In the genomic region with DNA sequence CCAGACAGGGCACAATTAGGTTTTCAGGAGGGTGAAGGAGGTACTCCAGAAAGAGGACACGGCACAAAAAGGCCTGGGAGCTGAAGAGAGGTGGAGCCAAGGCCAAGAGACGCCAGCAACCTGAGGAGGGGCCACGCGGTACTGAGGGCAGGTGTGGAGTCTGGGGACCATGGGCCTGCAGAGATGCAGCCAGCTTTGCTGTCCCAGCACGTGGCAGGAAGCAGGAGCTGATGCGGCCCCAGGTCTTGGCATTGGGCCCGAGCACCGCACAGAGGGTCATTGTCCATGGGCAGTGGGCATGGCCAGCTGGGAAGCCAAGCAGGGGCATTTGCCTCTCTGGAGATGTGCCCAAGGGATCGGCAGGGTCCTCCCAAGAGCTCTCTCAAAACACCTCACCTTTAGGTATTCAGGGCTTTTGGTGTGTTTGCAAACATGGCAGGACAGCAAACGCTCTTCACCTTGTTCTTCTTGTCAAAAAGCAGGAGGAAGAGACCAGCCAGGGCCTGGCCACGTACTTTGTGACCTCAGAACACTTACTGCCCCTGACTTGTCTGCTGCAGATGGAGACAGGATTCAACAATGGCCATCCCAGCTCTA, we compare ENCODE assay signal across 1 cellular context.
A peak's percentile ranks its signal among the peaks of the same experiment; 100 is the strongest.
TF ChIP-seq lines count a peak whose summit lies in the region.

No MANE protein-coding gene starts in this region.

TF ChIP-seq in HepG2, 621 proteins besides CTCF, POLR2A, EP300 and RAD21 (continued from another document):
- TF ChIP-seq, protein P1, sequence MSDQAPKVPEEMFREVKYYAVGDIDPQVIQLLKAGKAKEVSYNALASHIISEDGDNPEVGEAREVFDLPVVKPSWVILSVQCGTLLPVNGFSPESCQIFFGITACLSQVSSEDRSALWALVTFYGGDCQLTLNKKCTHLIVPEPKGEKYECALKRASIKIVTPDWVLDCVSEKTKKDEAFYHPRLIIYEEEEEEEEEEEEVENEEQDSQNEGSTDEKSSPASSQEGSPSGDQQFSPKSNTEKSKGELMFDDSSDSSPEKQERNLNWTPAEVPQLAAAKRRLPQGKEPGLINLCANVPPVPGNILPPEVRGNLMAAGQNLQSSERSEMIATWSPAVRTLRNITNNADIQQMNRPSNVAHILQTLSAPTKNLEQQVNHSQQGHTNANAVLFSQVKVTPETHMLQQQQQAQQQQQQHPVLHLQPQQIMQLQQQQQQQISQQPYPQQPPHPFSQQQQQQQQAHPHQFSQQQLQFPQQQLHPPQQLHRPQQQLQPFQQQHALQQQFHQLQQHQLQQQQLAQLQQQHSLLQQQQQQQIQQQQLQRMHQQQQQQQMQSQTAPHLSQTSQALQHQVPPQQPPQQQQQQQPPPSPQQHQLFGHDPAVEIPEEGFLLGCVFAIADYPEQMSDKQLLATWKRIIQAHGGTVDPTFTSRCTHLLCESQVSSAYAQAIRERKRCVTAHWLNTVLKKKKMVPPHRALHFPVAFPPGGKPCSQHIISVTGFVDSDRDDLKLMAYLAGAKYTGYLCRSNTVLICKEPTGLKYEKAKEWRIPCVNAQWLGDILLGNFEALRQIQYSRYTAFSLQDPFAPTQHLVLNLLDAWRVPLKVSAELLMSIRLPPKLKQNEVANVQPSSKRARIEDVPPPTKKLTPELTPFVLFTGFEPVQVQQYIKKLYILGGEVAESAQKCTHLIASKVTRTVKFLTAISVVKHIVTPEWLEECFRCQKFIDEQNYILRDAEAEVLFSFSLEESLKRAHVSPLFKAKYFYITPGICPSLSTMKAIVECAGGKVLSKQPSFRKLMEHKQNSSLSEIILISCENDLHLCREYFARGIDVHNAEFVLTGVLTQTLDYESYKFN (CRISPR knock-in tag; conservative IDR thresholded peaks at IDR 0.05): 0 out of 2 replicates have a peak, but pooled peaks have one; percentile 29
- TF ChIP-seq, protein P2, sequence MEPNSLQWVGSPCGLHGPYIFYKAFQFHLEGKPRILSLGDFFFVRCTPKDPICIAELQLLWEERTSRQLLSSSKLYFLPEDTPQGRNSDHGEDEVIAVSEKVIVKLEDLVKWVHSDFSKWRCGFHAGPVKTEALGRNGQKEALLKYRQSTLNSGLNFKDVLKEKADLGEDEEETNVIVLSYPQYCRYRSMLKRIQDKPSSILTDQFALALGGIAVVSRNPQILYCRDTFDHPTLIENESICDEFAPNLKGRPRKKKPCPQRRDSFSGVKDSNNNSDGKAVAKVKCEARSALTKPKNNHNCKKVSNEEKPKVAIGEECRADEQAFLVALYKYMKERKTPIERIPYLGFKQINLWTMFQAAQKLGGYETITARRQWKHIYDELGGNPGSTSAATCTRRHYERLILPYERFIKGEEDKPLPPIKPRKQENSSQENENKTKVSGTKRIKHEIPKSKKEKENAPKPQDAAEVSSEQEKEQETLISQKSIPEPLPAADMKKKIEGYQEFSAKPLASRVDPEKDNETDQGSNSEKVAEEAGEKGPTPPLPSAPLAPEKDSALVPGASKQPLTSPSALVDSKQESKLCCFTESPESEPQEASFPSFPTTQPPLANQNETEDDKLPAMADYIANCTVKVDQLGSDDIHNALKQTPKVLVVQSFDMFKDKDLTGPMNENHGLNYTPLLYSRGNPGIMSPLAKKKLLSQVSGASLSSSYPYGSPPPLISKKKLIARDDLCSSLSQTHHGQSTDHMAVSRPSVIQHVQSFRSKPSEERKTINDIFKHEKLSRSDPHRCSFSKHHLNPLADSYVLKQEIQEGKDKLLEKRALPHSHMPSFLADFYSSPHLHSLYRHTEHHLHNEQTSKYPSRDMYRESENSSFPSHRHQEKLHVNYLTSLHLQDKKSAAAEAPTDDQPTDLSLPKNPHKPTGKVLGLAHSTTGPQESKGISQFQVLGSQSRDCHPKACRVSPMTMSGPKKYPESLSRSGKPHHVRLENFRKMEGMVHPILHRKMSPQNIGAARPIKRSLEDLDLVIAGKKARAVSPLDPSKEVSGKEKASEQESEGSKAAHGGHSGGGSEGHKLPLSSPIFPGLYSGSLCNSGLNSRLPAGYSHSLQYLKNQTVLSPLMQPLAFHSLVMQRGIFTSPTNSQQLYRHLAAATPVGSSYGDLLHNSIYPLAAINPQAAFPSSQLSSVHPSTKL (CRISPR knock-in tag; IDR thresholded peaks at IDR 0.05): peak; percentile 71; the same call in 1 of the 2 replicates
- TF ChIP-seq ZNF598 (CRISPR knock-in tag; IDR thresholded peaks at IDR 0.05; ENCODE audit: borderline replicate concordance): peak; percentile 90; the same call in 1 of the 2 replicates
- 0 out of 2 replicates have a peak, but pooled peaks have one; percentile 55 for TF ChIP-seq NCOA1 (CRISPR knock-in tag; IDR thresholded peaks at IDR 0.05)
- 0 out of 2 replicates have a peak, but pooled peaks have one; percentile 22 for TF ChIP-seq ZNF839 (CRISPR knock-in tag; IDR thresholded peaks at IDR 0.05; ENCODE audit: borderline replicate concordance)
- peak; percentile 98 for TF ChIP-seq HNRNPL (IDR thresholded peaks at IDR 0.05; ENCODE audit: low read depth, low read length)
- TF ChIP-seq ZNF687 (CRISPR knock-in tag; IDR thresholded peaks at IDR 0.05): peak; percentile 98
- peak; percentile 58 for TF ChIP-seq GATAD2A (CRISPR knock-in tag; IDR thresholded peaks at IDR 0.05)
- 0 out of 2 replicates have a peak, but pooled peaks have one; percentile 52 for TF ChIP-seq CCDC6 (CRISPR knock-in tag; IDR thresholded peaks at IDR 0.05)
- TF ChIP-seq TSC22D2 (CRISPR knock-in tag; IDR thresholded peaks at IDR 0.05; ENCODE audit: borderline replicate concordance): peak; percentile 81
- TF ChIP-seq TRIM24 (CRISPR knock-in tag; IDR thresholded peaks at IDR 0.05): peak; percentile 56; the same call in 1 of the 2 replicates
- TF ChIP-seq ZFX (CRISPR knock-in tag; IDR thresholded peaks at IDR 0.05; ENCODE audit: low read depth): peak; percentile 80
- peak; percentile 41; the same call in 1 of the 2 replicates for TF ChIP-seq FOXO1 (CRISPR knock-in tag; IDR thresholded peaks at IDR 0.05)
- peak; percentile 74; the same call in 1 of the 2 replicates for TF ChIP-seq TMF1 (CRISPR knock-in tag; IDR thresholded peaks at IDR 0.05; ENCODE audit: low read depth)
- TF ChIP-seq, protein P3, sequence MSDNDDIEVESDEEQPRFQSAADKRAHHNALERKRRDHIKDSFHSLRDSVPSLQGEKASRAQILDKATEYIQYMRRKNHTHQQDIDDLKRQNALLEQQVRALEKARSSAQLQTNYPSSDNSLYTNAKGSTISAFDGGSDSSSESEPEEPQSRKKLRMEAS (IDR thresholded peaks at IDR 0.05): peak; percentile 95
- TF ChIP-seq ETV6 (CRISPR knock-in tag; conservative IDR thresholded peaks at IDR 0.05): peak; percentile 63; the same call in 1 of the 2 replicates
- peak; percentile 45; the same call in 1 of the 2 replicates for TF ChIP-seq ELF1 (CRISPR knock-in tag; IDR thresholded peaks at IDR 0.05)
- TF ChIP-seq ZNF629 (CRISPR knock-in tag; conservative IDR thresholded peaks at IDR 0.05): no peak; the same call in 1 of the 2 replicates
- TF ChIP-seq DR1 (CRISPR knock-in tag; IDR thresholded peaks at IDR 0.05): no peak
- peak; percentile 71 for TF ChIP-seq ZFY (CRISPR knock-in tag; IDR thresholded peaks at IDR 0.05)
- TF ChIP-seq BRD4 (CRISPR knock-in tag; IDR thresholded peaks at IDR 0.05): 0 out of 2 replicates have a peak, but pooled peaks have one; percentile 35
- TF ChIP-seq ZSCAN9 (CRISPR knock-in tag; IDR thresholded peaks at IDR 0.05; ENCODE audit: borderline replicate concordance): 0 out of 2 replicates have a peak, but pooled peaks have one; percentile 44
- TF ChIP-seq ZNF576 (CRISPR knock-in tag; IDR thresholded peaks at IDR 0.05): peak; percentile 49; the same call in 1 of the 2 replicates
- peak; percentile 81; the same call in 1 of the 2 replicates for TF ChIP-seq ZNF44 (CRISPR knock-in tag; IDR thresholded peaks at IDR 0.05)
- TF ChIP-seq HDAC2 (CRISPR knock-in tag; IDR thresholded peaks at IDR 0.05): no peak
- peak; percentile 62; the same call in 1 of the 2 replicates for TF ChIP-seq GLI4 (CRISPR knock-in tag; IDR thresholded peaks at IDR 0.05; ENCODE audit: borderline replicate concordance)
- TF ChIP-seq ZNF12 (CRISPR knock-in tag; IDR thresholded peaks at IDR 0.05): 0 out of 2 replicates have a peak, but pooled peaks have one; percentile 10
